9 cellular contexts compared by ENCODE assay signal in genomic region chr18:80245781-80246655, GRCh38. TPM values are rescaled to one million over a fixed set of nuclear protein-coding genes. Genes with fewer than 3 reads are reported as not detected.
A peak's percentile ranks its signal among the peaks of the same experiment; 100 is the strongest.
DNase-seq lines count a peak whose midpoint lies in the region; ATAC-seq, FAIRE-seq and TF ChIP-seq lines count a peak whose summit lies in the region.
"Had no signal": no experiment of that assay in that cellular context is flagged by ENCODE, and none has a peak within 500 bp of the region (broad histone marks: within the 10 kb centered on the region; RNA-seq: fewer than 3 reads in every experiment).

No MANE protein-coding gene starts in this region.

- H3K4me2 ChIP-seq in PC-3 (ENCODE audit: low read length) = peak overlapping the region; percentile 97

- H3K4me1 ChIP-seq in PC-3 (ENCODE audit: insufficient read depth, low read length) = peaks cover 7% of the 10 kb centered on the region
- H3K4me1 ChIP-seq in esophagus squamous epithelium = peaks cover 15 to 91% (median 18%) of the 10 kb centered on the region in 3 donors

- H3K4me3 ChIP-seq in PC-3 (ENCODE audit: low read length) = peak overlapping the region; percentile 90
- H3K4me3 ChIP-seq in esophagus squamous epithelium = peak overlapping the region; percentile 80 to 95 (median 94)

- CTCF ChIA-PET in PC-3 (lab: Charles Lee) = interaction anchor here (0.6 kb wide), 1 partner anchor 89 kb away, joined by 3 read pairs; no protein-coding TSS in a partner anchor

- 8 to 27% methylated on average over 3 to 7 of the region's 54 CpGs for WGBS in esophagus squamous epithelium, 2 donors

- peak overlapping the region; percentile 78 for H3K27ac Mint-ChIP-seq in progenitor cell of endocrine pancreas

- H3K36me3 Mint-ChIP-seq in progenitor cell of endocrine pancreas (ENCODE audit: insufficient read depth) = no peaks in the 10 kb centered on the region

- H3K9me2 ChIP-seq in PC-3 (replicated peaks; ENCODE audit: low read length) = no peaks in the 10 kb centered on the region

- POLR2A ChIA-PET in PC-3 (lab: Charles Lee; ENCODE audit: unreplicated experiment) = no interaction called here

- no peaks in the 10 kb centered on the region for H3K36me3 ChIP-seq in PC-3 (ENCODE audit: low read depth, low read length)
- H3K36me3 ChIP-seq in esophagus squamous epithelium = peaks cover 0 to 12% (median 0%) of the 10 kb centered on the region in 3 donors

- no peak for FAIRE-seq in H54 (lab: Jason Lieb, UNC)

- H2AFZ ChIP-seq in PC-3 (ENCODE audit: low read length) = no peak overlapping the region

- peak; percentile 35 for DNase-seq in GM19238 (ENCODE audit: insufficient read length, low spot score)
- no peak for DNase-seq in PC-3
- no peak for DNase-seq in esophagus squamous epithelium (lab: John Stamatoyannopoulos, UW)
- peak; percentile 57 for DNase-seq in progenitor cell of endocrine pancreas (ENCODE audit: low spot score, unreplicated experiment)
- DNase-seq in H54 (ENCODE audit: insufficient read length, low spot score) = no peak
- no peak for DNase-seq in NCI-H524 treated with DMSO at 0.1 percent for 48 hours (lab: John Stamatoyannopoulos, UW)
- DNase-seq in CD1c-positive myeloid dendritic cell (ENCODE audit: extremely low spot score) = no peak

- TF ChIP-seq POLR2A in esophagus squamous epithelium (IDR thresholded peaks at IDR 0.05) (no peak), H54 (IDR thresholded peaks at IDR 0.05; ENCODE audit: low read depth, low read length) (no peak)

- no peaks in the 10 kb centered on the region for H3F3A ChIP-seq in PC-3 (ENCODE audit: low read length, unreplicated experiment)

- H3K9me3 Mint-ChIP-seq in progenitor cell of endocrine pancreas (ENCODE audit: low read depth) = no peaks in the 10 kb centered on the region

- BruUV-seq in PC-3 (replicated peaks; lab: Mats Ljungman, UMichigan) = TSS peak; percentile 29

- H3K9ac ChIP-seq in PC-3 (ENCODE audit: low read length) = no peak overlapping the region

- H3K27ac ChIP-seq in PC-3 (ENCODE audit: low read length) (no peak overlapping the region), esophagus squamous epithelium (peak overlapping the region; percentile 80 to 94 (median 92))
- H3K27ac ChIP-seq: KMS-11 had no signal

- ATAC-seq in PC-3 = no peak; the same call in 1 of the 2 replicates
- no peak for ATAC-seq in GM19328 (IDR thresholded peaks at IDR 0.05; ENCODE audit: unreplicated experiment)

- H3K27me3 ChIP-seq in PC-3 (ENCODE audit: low read length) (no peaks in the 10 kb centered on the region), esophagus squamous epithelium (peaks cover 0 to 14% (median 0%) of the 10 kb centered on the region in 4 donors)

- peak overlapping the region; percentile 84 for H3K4me3 Mint-ChIP-seq in progenitor cell of endocrine pancreas (ENCODE audit: low read depth)

- H3K9me3 ChIP-seq in PC-3 (ENCODE audit: low read length) (no peaks in the 10 kb centered on the region), esophagus squamous epithelium (no peaks in the 10 kb centered on the region)

- intact Hi-C loops in PC-3 (cut with micrococcal nuclease) (no loop called here), esophagus squamous epithelium (cut with DNase I) (no loop called here)

- no peaks in the 10 kb centered on the region for H3K79me2 ChIP-seq in PC-3 (ENCODE audit: low read length)

- no peaks in the 10 kb centered on the region for H4K20me1 ChIP-seq in PC-3 (ENCODE audit: low read length)

- no peaks in the 10 kb centered on the region for H3K4me1 Mint-ChIP-seq in progenitor cell of endocrine pancreas (ENCODE audit: low read depth)

- TF ChIP-seq CTCF in PC-3 (conservative IDR thresholded peaks at IDR 0.05; ENCODE audit: low read depth, low read length) = no peak
- no peak for TF ChIP-seq CTCF in esophagus squamous epithelium (IDR thresholded peaks at IDR 0.05)
- no peak for TF ChIP-seq CTCF in progenitor cell of endocrine pancreas (IDR thresholded peaks at IDR 0.05; ENCODE audit: unreplicated experiment)

- peaks cover 23% of the 10 kb centered on the region for H3K27me3 Mint-ChIP-seq in progenitor cell of endocrine pancreas

RNA-seq across cellular contexts. Expression of gene PARD6G, which starts 1.3 kb away (rescaled TPM):
- total RNA-seq in PC-3 (2014; rRNA removed) (5.1 and 5.4 TPM in 2 replicates), esophagus squamous epithelium (10 to 100 TPM; 24.3 to 37.8 (median 33.1) TPM), progenitor cell of endocrine pancreas (21.5 and 25.8 TPM in 2 replicates)

Comparison
In these comparisons a context has a peak if more than half of its experiments do, and no peak if none do; other contexts are left out.
1. DNase-seq: peak in GM19238 (single experiment) and progenitor cell of endocrine pancreas (single experiment); none in PC-3 (single experiment), esophagus squamous epithelium (single experiment), H54 (single experiment), NCI-H524 treated with DMSO at 0.1 percent for 48 hours (single experiment) and CD1c-positive myeloid dendritic cell (single experiment).